Comparison of ENCODE assay signal across 10 cellular contexts in the genomic region with DNA sequence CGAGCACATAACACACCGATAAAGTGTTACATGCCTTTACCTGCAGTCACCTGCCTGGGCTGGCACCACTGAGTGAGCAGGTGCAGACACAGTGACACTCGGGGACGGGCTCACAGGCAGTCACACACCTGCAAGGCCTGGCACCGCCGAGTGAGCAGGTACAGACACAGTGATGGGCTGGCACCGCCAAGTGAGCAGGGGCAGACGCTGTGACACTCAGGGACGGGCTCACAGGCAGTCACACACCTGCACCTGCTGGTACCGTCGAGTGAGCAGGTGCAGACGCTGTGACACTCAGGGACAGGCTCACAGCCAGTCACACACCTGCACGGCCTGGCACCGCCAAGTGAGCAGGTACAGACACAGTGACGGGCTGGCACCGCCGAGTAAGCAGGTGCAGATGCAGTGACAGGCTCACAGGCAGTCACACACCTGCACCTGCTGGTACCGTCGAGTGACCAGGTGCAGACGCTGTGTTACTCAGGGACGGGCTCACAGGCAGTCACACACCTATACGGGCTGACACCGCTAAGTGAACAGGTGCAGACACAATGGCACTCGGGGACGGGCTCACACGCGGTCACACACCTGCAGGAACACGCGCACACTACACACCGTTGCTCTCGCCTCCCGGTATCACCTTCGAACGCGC. TPM values are rescaled to one million over a fixed set of nuclear protein-coding genes. Genes with fewer than 3 reads are reported as not detected.
A peak's percentile ranks its signal among the peaks of the same experiment; 100 is the strongest.
DNase-seq lines count a peak whose midpoint lies in the region; ATAC-seq, FAIRE-seq and TF ChIP-seq lines count a peak whose summit lies in the region.
"Had no signal": no experiment of that assay in that cellular context is flagged by ENCODE, and none has a peak within 500 bp of the region (broad histone marks: within the 10 kb centered on the region; RNA-seq: fewer than 3 reads in every experiment).

No MANE protein-coding gene starts in this region.

- peaks cover 14% of the 10 kb centered on the region for H3K9me3 ChIP-seq in astrocyte (ENCODE audit: insufficient read depth, low read depth, low read length)
- no peaks in the 10 kb centered on the region for H3K9me3 ChIP-seq in thoracic aorta

- H3K27me3 ChIP-seq in astrocyte (ENCODE audit: insufficient read depth, low read length) (no peaks in the 10 kb centered on the region), thoracic aorta (replicated peaks; ENCODE audit: insufficient read depth) (no peaks in the 10 kb centered on the region)

- WGBS in lower leg skin, 2 donors: 24 to 36% methylated on average over 12 to 30 of the region's 35 CpGs

- H3K4me3 Mint-ChIP-seq in astrocyte (ENCODE audit: unreplicated experiment): no peak overlapping the region

- no peaks in the 10 kb centered on the region for H3K79me2 ChIP-seq in astrocyte (ENCODE audit: insufficient read depth, low read length)

- peaks cover 23% of the 10 kb centered on the region for H3K9me3 Mint-ChIP-seq in astrocyte (ENCODE audit: unreplicated experiment)

- H3K36me3 ChIP-seq in astrocyte (ENCODE audit: insufficient read depth, low read length) (no peaks in the 10 kb centered on the region), thoracic aorta (no peaks in the 10 kb centered on the region)

- TF ChIP-seq CTCF in astrocyte (IDR thresholded peaks at IDR 0.05; ENCODE audit: insufficient read depth, low read depth, low read length) (no peak), lower leg skin (IDR thresholded peaks at IDR 0.05) (no peak), thoracic aorta (IDR thresholded peaks at IDR 0.05) (no peak)

- TF ChIP-seq POLR2A in lower leg skin (IDR thresholded peaks at IDR 0.05): no peak

- peak; percentile 22 for DNase-seq in NCI-H146 (lab: John Stamatoyannopoulos, UW)
- DNase-seq in NCI-H146 treated with DMSO at 0.1 percent for 48 hours (lab: John Stamatoyannopoulos, UW; ENCODE audit: unreplicated experiment): no peak
- DNase-seq in astrocyte (ENCODE audit: low read depth): no peak
- peak in 1 of 2 donors; percentile 71 for DNase-seq in lower leg skin (ENCODE audit: low spot score in 2 of 2)
- no peak for DNase-seq in thoracic aorta (ENCODE audit: low spot score)
- DNase-seq: mammary epithelial cell had no signal

- peaks cover 2% of the 10 kb centered on the region for H3K36me3 Mint-ChIP-seq in astrocyte (ENCODE audit: low read depth, unreplicated experiment)

- peak overlapping the region; percentile 60 for H3K4me2 ChIP-seq in astrocyte (ENCODE audit: low read length)
- H3K4me2 ChIP-seq: A549 had no signal

- H2AFZ ChIP-seq in astrocyte (ENCODE audit: low read depth, low read length): peak overlapping the region; percentile 80

- H3K4me1 ChIP-seq in astrocyte (ENCODE audit: insufficient read depth, low read length) (no peaks in the 10 kb centered on the region), thoracic aorta (ENCODE audit: control insufficient read depth in 1 of 2, low read depth in 2 of 2) (peaks cover 2 to 11% of the 10 kb centered on the region in 2 donors)
- H3K4me1 ChIP-seq: A549 had no signal

- no peaks in the 10 kb centered on the region for H3K4me1 Mint-ChIP-seq in astrocyte (ENCODE audit: low read depth, unreplicated experiment)

- peak overlapping the region; percentile 10 for H3K4me3 ChIP-seq in astrocyte (ENCODE audit: insufficient read depth, low read depth, low read length)
- peak overlapping the region; percentile 46 for H3K4me3 ChIP-seq in lower leg skin (ENCODE audit: low read depth, poor library complexity, severe bottlenecking)
- H3K4me3 ChIP-seq in thoracic aorta: peak overlapping the region; percentile 78
- H3K4me3 ChIP-seq: A549 had no signal

- H4K20me1 ChIP-seq in astrocyte (ENCODE audit: insufficient read depth, low read length): no peaks in the 10 kb centered on the region

- H3K27ac ChIP-seq in astrocyte (ENCODE audit: low read depth, low read length) (no peak overlapping the region), thoracic aorta (no peak overlapping the region)
- H3K27ac ChIP-seq: A549 had no signal

- no peak overlapping the region for H3K9ac ChIP-seq in astrocyte (ENCODE audit: low read length)

- no peak overlapping the region for H3K27ac Mint-ChIP-seq in astrocyte (ENCODE audit: unreplicated experiment)

- no peaks in the 10 kb centered on the region for H3K27me3 Mint-ChIP-seq in astrocyte (ENCODE audit: low read depth, unreplicated experiment)

- ATAC-seq in thoracic aorta (ENCODE audit: insufficient number of reproducible peaks, low FRiP score, low read depth) (no peak), HG03520 (IDR thresholded peaks at IDR 0.05; ENCODE audit: unreplicated experiment) (no peak), HG03108 (IDR thresholded peaks at IDR 0.05; ENCODE audit: unreplicated experiment) (no peak), HG02981 (IDR thresholded peaks at IDR 0.05; ENCODE audit: unreplicated experiment) (no peak)
- ATAC-seq: A549 had no signal

- FAIRE-seq in astrocyte (lab: Jason Lieb, UNC): no peak
- FAIRE-seq: A549 had no signal

- intact Hi-C loops in lower leg skin (cut with DNase I; ENCODE audit: low total_unique reads): no loop called here

RNA-seq across cellular contexts. Expression of a gene that starts 0.5 kb away (rescaled TPM):
- total RNA-seq in astrocyte (not detected in 2 replicates), lower leg skin (1 to 10 TPM in 2 of 4 donors, under 1 TPM in 2; 0.30 to 1.3 (median 0.84) TPM), thoracic aorta (10 to 100 TPM in 1 of 2 donors, 1 to 10 TPM in 1; 4.7 to 14.5 TPM)

RNA-seq across cellular contexts. Expression of a gene that starts 28.1 kb away (rescaled TPM):
- total RNA-seq in astrocyte (0.27 TPM in 1 of 2 replicates, not detected in the other), lower leg skin (not detected), thoracic aorta (1 to 10 TPM in 1 of 2 donors, not detected in 1; 4.4 TPM)

Comparison
In these comparisons a context has a peak if more than half of its experiments do, and no peak if none do; other contexts are left out.
1. H3K4me3 ChIP-seq: peak in every context shown above with its lines; median percentile 78 in thoracic aorta; 46 in lower leg skin; 10 in astrocyte.